ENCODE assay signal across 8 cellular contexts in genomic region chr14:104693482-104694431, GRCh38. TPM values are rescaled to one million over a fixed set of nuclear protein-coding genes. Genes with fewer than 3 reads are reported as not detected.
DNase-seq lines count a peak whose midpoint lies in the region; ATAC-seq, FAIRE-seq and TF ChIP-seq lines count a peak whose summit lies in the region.
"Had no signal": no experiment of that assay in that cellular context is flagged by ENCODE, and none has a peak within 500 bp of the region (broad histone marks: within the 10 kb centered on the region; RNA-seq: fewer than 3 reads in every experiment).

No MANE protein-coding gene starts in this region.

- no peak for TF ChIP-seq EP300 in sigmoid colon (IDR thresholded peaks at IDR 0.05)

- H3K9me3 Mint-ChIP-seq in Calu3 (ENCODE audit: low read depth, unreplicated experiment) = no peaks in the 10 kb centered on the region
- no peaks in the 10 kb centered on the region for H3K9me3 Mint-ChIP-seq in T-cell

- H3K4me3 ChIP-seq in sigmoid colon = no peak overlapping the region

- POLR2A ChIA-PET in T-cell (lab: Charles Lee) = no interaction called here

- ATAC-seq in T-cell (replicated peaks in 1 of 4) (no peak), HG02840 (IDR thresholded peaks at IDR 0.05; ENCODE audit: low FRiP score, unreplicated experiment) (no peak)

- no peaks in the 10 kb centered on the region for H3K27me3 ChIP-seq in sigmoid colon

- no peak overlapping the region for H3K27ac Mint-ChIP-seq in Calu3 (ENCODE audit: unreplicated experiment)
- peak overlapping the region; percentile 95 to 96 for H3K27ac Mint-ChIP-seq in T-cell

- TF ChIP-seq POLR2A in sigmoid colon (IDR thresholded peaks at IDR 0.05) = no peak

- FAIRE-seq in urothelium cell line (lab: Jason Lieb, UNC) = no peak
- FAIRE-seq: endometrium had no signal

- WGBS in sigmoid colon, 2 donors = 81 to 91% methylated on average over 26 of the region's 26 CpGs

- no peak for DNase-seq in Calu3
- no peak for DNase-seq in T-cell
- DNase-seq in globus pallidus (ENCODE audit: low spot score) = peak; percentile 77
- DNase-seq in sigmoid colon = no peak
- DNase-seq in urothelium cell line (ENCODE audit: low spot score) = no peak
- no peak for DNase-seq in NCI-H82 treated with DMSO at 0.1 percent for 48 hours (lab: John Stamatoyannopoulos, UW; ENCODE audit: unreplicated experiment)

- H3K27ac ChIP-seq in sigmoid colon = peak overlapping the region; percentile 62 to 90 (median 76)

- peaks cover 16% of the 10 kb centered on the region for H3K4me1 Mint-ChIP-seq in Calu3 (ENCODE audit: low read depth, unreplicated experiment)
- H3K4me1 Mint-ChIP-seq in T-cell = peaks cover 48 to 63% (median 51%) of the 10 kb centered on the region in 3 donors

- H3K36me3 ChIP-seq in sigmoid colon = peaks cover 0 to 17% (median 0%) of the 10 kb centered on the region in 4 donors

- H3K4me3 Mint-ChIP-seq in Calu3 (ENCODE audit: low read depth, unreplicated experiment) (peak overlapping the region; percentile 64), T-cell (peak overlapping the region; percentile 28 to 79 (median 57))

- CTCF ChIA-PET in Calu3 (lab: Charles Lee) = no interaction called here
- CTCF ChIA-PET in T-cell (lab: Charles Lee) = no interaction called here

- H3K36me3 Mint-ChIP-seq in Calu3 (ENCODE audit: insufficient read depth, unreplicated experiment) = peaks cover 67% of the 10 kb centered on the region
- peaks cover 4% of the 10 kb centered on the region for H3K36me3 Mint-ChIP-seq in T-cell

- H3K9me3 ChIP-seq in sigmoid colon = no peaks in the 10 kb centered on the region

- BruUV-seq in Calu3 (replicated peaks; lab: Mats Ljungman, UMichigan) = no TSS peak

- intact Hi-C loops in Calu3 (cut with micrococcal nuclease; ENCODE audit: unreplicated experiment) (no loop called here), sigmoid colon (cut with DNase I) (no loop called here)

- TF ChIP-seq CTCF in Calu3 (IDR thresholded peaks at IDR 0.05; ENCODE audit: unreplicated experiment) = no peak
- no peak for TF ChIP-seq CTCF in sigmoid colon (IDR thresholded peaks at IDR 0.05)

- H3K27me3 Mint-ChIP-seq in Calu3 (ENCODE audit: unreplicated experiment) (no peaks in the 10 kb centered on the region), T-cell (no peaks in the 10 kb centered on the region)

- H3K4me1 ChIP-seq in sigmoid colon = peaks cover 0 to 96% (median 93%) of the 10 kb centered on the region in 4 donors

RNA-seq across cellular contexts. Expression of gene INF2, which starts 4.3 kb away (rescaled TPM):
- 208 and 220 TPM in 2 replicates for total RNA-seq in Calu3 (2022)
- total RNA-seq in T-cell = 100 to 1,000 TPM in 2 of 5 donors, 10 to 100 TPM in 3; 72.7 to 128 (median 83.7) TPM
- total RNA-seq in sigmoid colon = 10 to 100 TPM; 26.3 to 67.0 (median 30.3) TPM
- 100 to 1,000 TPM; 127 to 169 (median 130) TPM for polyA plus RNA-seq in sigmoid colon

RNA-seq across cellular contexts. Expression of gene ADSS1, which starts 30.3 kb away (rescaled TPM):
- total RNA-seq in Calu3 (2022) = 8.6 and 10.0 TPM in 2 replicates
- total RNA-seq in T-cell = 1 to 10 TPM; 2.4 to 5.7 (median 3.5) TPM
- total RNA-seq in sigmoid colon = 10 to 100 TPM in 1 of 4 donors, 1 to 10 TPM in 3; 2.0 to 10.2 (median 7.3) TPM
- 1 to 10 TPM; 3.5 to 6.6 (median 4.1) TPM for polyA plus RNA-seq in sigmoid colon

RNA-seq across cellular contexts. Expression of gene SIVA1, which starts 59.2 kb away (rescaled TPM):
- 72.3 and 73.3 TPM in 2 replicates for total RNA-seq in Calu3 (2022)
- 10 to 100 TPM; 62.3 to 93.5 (median 79.5) TPM for total RNA-seq in T-cell
- total RNA-seq in sigmoid colon = 100 to 1,000 TPM; 235 to 512 (median 367) TPM
- polyA plus RNA-seq in sigmoid colon = 100 to 1,000 TPM; 124 to 227 (median 200) TPM
